1 cellular context compared by ENCODE assay signal in the genomic region with DNA sequence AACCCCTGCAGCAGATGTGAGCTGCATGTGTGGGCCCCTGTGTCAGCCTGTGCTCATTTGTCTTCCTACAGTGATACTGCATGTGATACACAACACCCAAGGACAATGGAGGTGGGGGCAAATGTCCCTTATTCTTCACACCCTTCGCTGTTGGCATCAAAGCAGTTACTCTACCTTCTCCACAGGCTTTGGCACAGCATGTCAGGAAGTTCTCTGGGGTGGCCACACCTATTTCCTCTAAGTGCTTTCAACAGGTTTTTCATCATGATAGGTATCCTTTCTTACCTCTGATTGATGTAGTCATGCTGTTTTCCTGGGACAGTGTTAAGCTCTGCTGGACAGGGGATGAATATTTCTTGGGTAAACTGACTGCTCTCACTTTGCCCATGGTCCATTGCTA.
TF ChIP-seq lines count a peak whose summit lies in the region.

No MANE protein-coding gene starts in this region.

TF ChIP-seq in Ishikawa, 13 proteins besides CTCF, POLR2A, EP300 and RAD21:
- TF ChIP-seq NFIC (IDR thresholded peaks at IDR 0.05): peak; percentile 40
- TF ChIP-seq CEBPB (IDR thresholded peaks at IDR 0.05): no peak
- TF ChIP-seq, protein P1, sequence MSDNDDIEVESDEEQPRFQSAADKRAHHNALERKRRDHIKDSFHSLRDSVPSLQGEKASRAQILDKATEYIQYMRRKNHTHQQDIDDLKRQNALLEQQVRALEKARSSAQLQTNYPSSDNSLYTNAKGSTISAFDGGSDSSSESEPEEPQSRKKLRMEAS (IDR thresholded peaks at IDR 0.05): no peak
TF ChIP-seq in Ishikawa: peak in this region for 1.
